ENCODE assay signal across 22 cellular contexts in the genomic region with DNA sequence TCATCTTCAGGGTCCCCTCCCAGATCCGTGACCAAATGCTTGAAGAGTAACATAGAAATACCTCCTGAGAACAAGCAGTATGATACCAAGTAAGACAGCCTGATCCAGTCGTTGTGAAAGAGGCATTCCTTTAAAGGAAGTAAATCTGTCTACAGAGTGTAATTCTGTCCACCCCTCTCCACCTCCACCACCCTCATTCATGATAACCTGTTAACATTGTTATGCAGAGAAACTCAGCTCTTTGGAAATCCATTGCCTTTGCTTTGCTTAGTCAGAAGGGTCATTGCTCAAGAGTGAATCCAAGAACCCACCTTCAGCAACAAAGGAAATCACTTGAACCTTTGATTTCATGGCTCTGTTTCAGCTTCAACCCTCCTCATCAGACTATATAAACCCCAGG.
"Had no signal": no experiment of that assay in that cellular context is flagged by ENCODE, and none has a peak within 500 bp of the region (broad histone marks: within the 10 kb centered on the region; RNA-seq: fewer than 3 reads in every experiment).

No MANE protein-coding gene starts in this region.

- H3K4me3 ChIP-seq: coronary artery, esophagus squamous epithelium, gastrocnemius medialis, lung, neural progenitor cell, sigmoid colon, skin epidermis, spleen, thoracic aorta, tibial nerve, upper lobe of right lung, vagina had no signal

- H3K4me2 ChIP-seq: neural progenitor cell had no signal

- H3K36me3 ChIP-seq: esophagus squamous epithelium, gastrocnemius medialis, neural progenitor cell, sigmoid colon, spleen, thoracic aorta, tibial nerve, upper lobe of right lung, vagina had no signal

- DNase-seq: dermis blood vessel endothelial cell; effector memory CD4-positive, alpha-beta T cell; erythroblast; esophagus squamous epithelium; gastrocnemius medialis; head of caudate nucleus; mesenchymal stem cell; naive thymus-derived CD4-positive, alpha-beta T cell; sigmoid colon; spleen; stimulated activated CD4-positive, alpha-beta T cell treated with anti-CD3 and anti-CD28 coated beads, Interleukin-4, amount 100 ng/mL, for 4 hours had no signal

- H3K27me3 ChIP-seq: esophagus squamous epithelium, gastrocnemius medialis, neural progenitor cell, sigmoid colon, spleen, tibial nerve, upper lobe of right lung, vagina had no signal

- H3K79me2 ChIP-seq: parathyroid adenoma had no signal

- H3K4me1 ChIP-seq: esophagus squamous epithelium, gastrocnemius medialis, neural progenitor cell, parathyroid adenoma, sigmoid colon, spleen, tibial nerve, upper lobe of right lung, vagina had no signal

- H3K9ac ChIP-seq: neural progenitor cell, parathyroid adenoma had no signal

- ATAC-seq: gastrocnemius medialis; left lobe of liver; naive thymus-derived CD4-positive, alpha-beta T cell; stimulated activated memory B cell treated with anti-CD40 and anti-IgM and Interleukin-4, amounts not matched to agents 10 μg/mL and 1 μg/mL and 100 μg/mL, for 72 hours; upper lobe of right lung had no signal

- H2AFZ ChIP-seq: neural progenitor cell, parathyroid adenoma had no signal

- H3K9me3 ChIP-seq: esophagus squamous epithelium, gastrocnemius medialis, sigmoid colon, spleen, thoracic aorta, tibial nerve, upper lobe of right lung, vagina had no signal

- H3K27ac ChIP-seq: coronary artery, esophagus squamous epithelium, gastrocnemius medialis, neural progenitor cell, parathyroid adenoma, sigmoid colon, skin epidermis, spleen, thoracic aorta, tibial nerve, upper lobe of right lung, vagina had no signal
